In genomic region chr17:74190154-74190553, GRCh38 we compare ENCODE assay signal across 9 cellular contexts. TPM values are rescaled to one million over a fixed set of nuclear protein-coding genes. Genes with fewer than 3 reads are reported as not detected.
DNase-seq lines count a peak whose midpoint lies in the region; ATAC-seq and TF ChIP-seq lines count a peak whose summit lies in the region.
"Had no signal": no experiment of that assay in that cellular context is flagged by ENCODE, and none has a peak within 500 bp of the region (broad histone marks: within the 10 kb centered on the region; RNA-seq: fewer than 3 reads in every experiment).

No MANE protein-coding gene starts in this region.

- no peak overlapping the region for H3K27ac Mint-ChIP-seq in activated CD4-positive, alpha-beta T cell treated with anti-CD3 and anti-CD28 coated beads for 36 hours
- no peak overlapping the region for H3K27ac Mint-ChIP-seq in activated CD4-positive, alpha-beta T cell treated with anti-CD3 and anti-CD28 coated beads, Interleukin-2, amount 10 ng/mL, durations not matched to agents 24 days and 14 days
- H3K27ac Mint-ChIP-seq: CD4-positive, CD25-positive, alpha-beta regulatory T cell had no signal

- H3K4ac ChIP-seq in IMR-90 (ENCODE audit: low read depth, low read length) = no peak overlapping the region

- no peak overlapping the region for H3K18ac ChIP-seq in IMR-90 (ENCODE audit: low read depth, low read length)

- H2AFZ ChIP-seq in IMR-90 (replicated peaks; ENCODE audit: low read length, poor library complexity) = no peak overlapping the region

- dilution Hi-C loops in IMR-90 (cut with HindIII; ENCODE audit: low sequenced_read_pairs, unreplicated experiment) = no loop called here

- H4K20me1 ChIP-seq in IMR-90 (ENCODE audit: insufficient read depth, low read length) = no peaks in the 10 kb centered on the region

- no peaks in the 10 kb centered on the region for H3K4me1 ChIP-seq in IMR-90 (ENCODE audit: control insufficient read depth, insufficient read depth, low read length)

- intact Hi-C loops in activated CD4-positive, alpha-beta T cell treated with anti-CD3 and anti-CD28 coated beads for 36 hours (cut with DNase I, micrococcal nuclease) = no loop called here
- intact Hi-C loops in activated CD4-positive, alpha-beta T cell treated with anti-CD3 and anti-CD28 coated beads, Interleukin-2, amount 10 ng/mL, durations not matched to agents 24 days and 14 days (cut with micrococcal nuclease) = no loop called here
- intact Hi-C loops in IMR-90 (cut with micrococcal nuclease) = no loop called here

- H3K9me3 Mint-ChIP-seq in activated CD4-positive, alpha-beta T cell treated with anti-CD3 and anti-CD28 coated beads for 36 hours (ENCODE audit: low read depth) = no peaks in the 10 kb centered on the region
- no peaks in the 10 kb centered on the region for H3K9me3 Mint-ChIP-seq in activated CD4-positive, alpha-beta T cell treated with anti-CD3 and anti-CD28 coated beads, Interleukin-2, amount 10 ng/mL, durations not matched to agents 24 days and 14 days

- H2AK9ac ChIP-seq in IMR-90 (replicated peaks; ENCODE audit: low read depth, low read length, poor library complexity) = no peak overlapping the region

- TF ChIP-seq RAD21 in IMR-90 (IDR thresholded peaks at IDR 0.05; ENCODE audit: low read length) = no peak

- peaks cover 6% of the 10 kb centered on the region; the same call in 1 of the 2 replicates for H3K27me3 ChIP-seq in IMR-90 (ENCODE audit: control insufficient read depth, insufficient read depth, low read length)

- H3K14ac ChIP-seq in IMR-90 (replicated peaks; ENCODE audit: low read depth, low read length) = no peak overlapping the region

- no peak overlapping the region for H3K23ac ChIP-seq in IMR-90 (ENCODE audit: low read depth, low read length)

- CTCF ChIA-PET in activated CD4-positive, alpha-beta T cell treated with anti-CD3 and anti-CD28 coated beads for 36 hours (lab: Charles Lee) = interaction anchor here (0.6 to 8.6 kb wide), 2 partner anchors 11 to 99 kb away, joined by 4 to 54 read pairs; partner anchors contain the start of gene RPL38
- CTCF ChIA-PET in IMR-90 (lab: Yijun Ruan, JAX) = interaction anchor here (1.2 to 1.4 kb wide), 2 partner anchors 9 to 13 kb away, joined by 5 read pairs; partner anchors contain the start of gene RPL38

- H4K5ac ChIP-seq in IMR-90 (ENCODE audit: low read depth, low read length) = no peak overlapping the region

- DNase-seq in activated CD4-positive, alpha-beta T cell treated with anti-CD3 and anti-CD28 coated beads for 36 hours = no peak
- no peak for DNase-seq in activated CD4-positive, alpha-beta T cell treated with anti-CD3 and anti-CD28 coated beads, Interleukin-2, amount 10 ng/mL, durations not matched to agents 24 days and 14 days
- DNase-seq in IMR-90 (peak; percentile 61), SHP77 treated with DMSO at 0.1 percent for 48 hours (lab: John Stamatoyannopoulos, UW) (peak; percentile 90), globus pallidus (ENCODE audit: low spot score) (peak; percentile 53)
- no peak for DNase-seq in stimulated activated CD4-positive, alpha-beta T cell treated with anti-CD3 and anti-CD28 coated beads, Interleukin-4, amount 100 ng/mL, for 1 hour
- DNase-seq in activated effector memory CD4-positive, alpha-beta T cell treated with anti-CD3 and anti-CD28 coated beads, Interleukin-2, amount 50 U/mL, for 16 hours = no peak

- H3K4me1 Mint-ChIP-seq in activated CD4-positive, alpha-beta T cell treated with anti-CD3 and anti-CD28 coated beads for 36 hours = no peaks in the 10 kb centered on the region
- peaks cover 3% of the 10 kb centered on the region for H3K4me1 Mint-ChIP-seq in activated CD4-positive, alpha-beta T cell treated with anti-CD3 and anti-CD28 coated beads, Interleukin-2, amount 10 ng/mL, durations not matched to agents 24 days and 14 days

- no peak overlapping the region for H2BK15ac ChIP-seq in IMR-90 (ENCODE audit: low read depth, low read length)

- H3K56ac ChIP-seq in IMR-90 (ENCODE audit: extremely low read depth, insufficient read depth, low read length) = no peak overlapping the region

- H4K8ac ChIP-seq in IMR-90 (ENCODE audit: low read depth in 2 of 2, low read length in 2 of 2) = no peak overlapping the region

- no peaks in the 10 kb centered on the region for H3K9me3 ChIP-seq in IMR-90 (ENCODE audit: control insufficient read depth, insufficient read depth, low read length)

- no peak overlapping the region for H3K4me3 ChIP-seq in IMR-90 (ENCODE audit: insufficient read depth, low read depth, low read length)

- H2BK120ac ChIP-seq in IMR-90 (ENCODE audit: low read depth, low read length) = no peak overlapping the region

- no peaks in the 10 kb centered on the region for H3K36me3 ChIP-seq in IMR-90 (ENCODE audit: control insufficient read depth, insufficient read depth, low read length)

- ATAC-seq in activated CD4-positive, alpha-beta T cell treated with anti-CD3 and anti-CD28 coated beads for 36 hours = peak; percentile 90
- ATAC-seq in IMR-90 (ENCODE audit: low read depth) (peak; percentile 68), HG02970 (IDR thresholded peaks at IDR 0.05; ENCODE audit: low FRiP score, unreplicated experiment) (no peak)

- no TSS peak for BruUV-seq in IMR-90 (replicated peaks; lab: Mats Ljungman, UMichigan)

- no peak overlapping the region for H3K27ac ChIP-seq in IMR-90 (ENCODE audit: insufficient read depth, low read length)

- no peak overlapping the region for H2AK5ac ChIP-seq in IMR-90 (ENCODE audit: low read depth, low read length)

- no peaks in the 10 kb centered on the region for H3K9me1 ChIP-seq in IMR-90 (ENCODE audit: insufficient read depth, low read length)

- peaks cover 11% of the 10 kb centered on the region for H3K27me3 Mint-ChIP-seq in activated CD4-positive, alpha-beta T cell treated with anti-CD3 and anti-CD28 coated beads for 36 hours
- peaks cover 7% of the 10 kb centered on the region for H3K27me3 Mint-ChIP-seq in activated CD4-positive, alpha-beta T cell treated with anti-CD3 and anti-CD28 coated beads, Interleukin-2, amount 10 ng/mL, durations not matched to agents 24 days and 14 days

- no peaks in the 10 kb centered on the region for H3K79me1 ChIP-seq in IMR-90 (ENCODE audit: low read depth in 1 of 2, low read length in 2 of 2)

- H3K4me3 Mint-ChIP-seq in activated CD4-positive, alpha-beta T cell treated with anti-CD3 and anti-CD28 coated beads for 36 hours = no peak overlapping the region
- H3K4me3 Mint-ChIP-seq in activated CD4-positive, alpha-beta T cell treated with anti-CD3 and anti-CD28 coated beads, Interleukin-2, amount 10 ng/mL, durations not matched to agents 24 days and 14 days = no peak overlapping the region
- H3K4me3 Mint-ChIP-seq: CD4-positive, CD25-positive, alpha-beta regulatory T cell had no signal

- H3K4me2 ChIP-seq in IMR-90 (ENCODE audit: low read depth, low read length) = no peak overlapping the region

- TF ChIP-seq POLR2A in IMR-90 (IDR thresholded peaks at IDR 0.05; ENCODE audit: low read depth, low read length) = no peak

- H2BK5ac ChIP-seq in IMR-90 (ENCODE audit: low read depth, low read length, poor library complexity, severe bottlenecking) = no peak overlapping the region

- H2BK20ac ChIP-seq in IMR-90 (ENCODE audit: low read depth, low read length) = no peak overlapping the region

- no CpG with 5 or more reads among the region's 2 CpGs for WGBS in IMR-90 (ENCODE audit: extremely low coverage in 2 of 2, insufficient read length in 1 of 2), 2 experiments

- no peak overlapping the region for H4K91ac ChIP-seq in IMR-90 (ENCODE audit: insufficient read depth, low read depth, low read length)

- POLR2A ChIA-PET in activated CD4-positive, alpha-beta T cell treated with anti-CD3 and anti-CD28 coated beads for 36 hours (lab: Charles Lee) = interaction anchor here (1.0 kb wide), 1 partner anchor 14 kb away, joined by 3 read pairs; the partner anchor contains the start of gene RPL38
- POLR2A ChIA-PET in IMR-90 (lab: Charles Lee; ENCODE audit: unreplicated experiment) = no interaction called here

- TF ChIP-seq CTCF in IMR-90 (conservative IDR thresholded peaks at IDR 0.05; ENCODE audit: low read depth, low read length) = no peak

- H3K36me3 Mint-ChIP-seq in activated CD4-positive, alpha-beta T cell treated with anti-CD3 and anti-CD28 coated beads for 36 hours (ENCODE audit: low read depth) = no peaks in the 10 kb centered on the region
- H3K36me3 Mint-ChIP-seq in activated CD4-positive, alpha-beta T cell treated with anti-CD3 and anti-CD28 coated beads, Interleukin-2, amount 10 ng/mL, durations not matched to agents 24 days and 14 days (ENCODE audit: low read depth) = no peaks in the 10 kb centered on the region
- H3K36me3 Mint-ChIP-seq: CD4-positive, CD25-positive, alpha-beta regulatory T cell had no signal

- no peak overlapping the region for H3K9ac ChIP-seq in IMR-90 (ENCODE audit: low read depth, low read length)

- in situ Hi-C loops in IMR-90 (cut with MboI; ENCODE audit: low sequenced_read_pairs) = loop anchor here (25.0 kb wide), 1 partner anchor 928 kb away; the partner anchor contains the start of gene CPSF4L

TF ChIP-seq in IMR-90, 13 proteins besides CTCF, POLR2A, EP300 and RAD21:
- TF ChIP-seq, protein P1, sequence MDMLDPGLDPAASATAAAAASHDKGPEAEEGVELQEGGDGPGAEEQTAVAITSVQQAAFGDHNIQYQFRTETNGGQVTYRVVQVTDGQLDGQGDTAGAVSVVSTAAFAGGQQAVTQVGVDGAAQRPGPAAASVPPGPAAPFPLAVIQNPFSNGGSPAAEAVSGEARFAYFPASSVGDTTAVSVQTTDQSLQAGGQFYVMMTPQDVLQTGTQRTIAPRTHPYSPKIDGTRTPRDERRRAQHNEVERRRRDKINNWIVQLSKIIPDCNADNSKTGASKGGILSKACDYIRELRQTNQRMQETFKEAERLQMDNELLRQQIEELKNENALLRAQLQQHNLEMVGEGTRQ (IDR thresholded peaks at IDR 0.05; ENCODE audit: low read depth, low read length) = peak; percentile 82; the same call in 1 of the 2 replicates
- no peak for TF ChIP-seq SMC3 (IDR thresholded peaks at IDR 0.05; ENCODE audit: low read depth, low read length)

RNA-seq across cellular contexts. Expression of gene RPL38, which starts 13.3 kb away (rescaled TPM):
- total RNA-seq in activated CD4-positive, alpha-beta T cell treated with anti-CD3 and anti-CD28 coated beads for 36 hours = 1,000 to 10,000 TPM; 1,648 to 1,818 TPM
- 1,176 and 1,244 TPM in 2 replicates for total RNA-seq in activated CD4-positive, alpha-beta T cell treated with anti-CD3 and anti-CD28 coated beads, Interleukin-2, amount 10 ng/mL, durations not matched to agents 24 days and 14 days
- total RNA-seq in IMR-90 (2012; rRNA removed) = 111 and 296 TPM in 2 replicates
- polyA plus RNA-seq in IMR-90 (2012; rRNA removed) = 527 and 1,407 TPM in 2 replicates
- polyA plus RNA-seq in IMR-90 (2012; cell fraction: cytosol; rRNA removed) = 155 and 223 TPM in 2 replicates
- 49.6 and 193 TPM in 2 replicates for polyA plus RNA-seq in IMR-90 (2012; cell fraction: nucleus; rRNA removed; ENCODE audit: low replicate concordance)

RNA-seq across cellular contexts. Expression of gene TTYH2, which starts 23.2 kb away (rescaled TPM):
- total RNA-seq in activated CD4-positive, alpha-beta T cell treated with anti-CD3 and anti-CD28 coated beads for 36 hours = 1 to 10 TPM; 2.7 to 3.4 TPM
- 7.8 and 8.1 TPM in 2 replicates for total RNA-seq in activated CD4-positive, alpha-beta T cell treated with anti-CD3 and anti-CD28 coated beads, Interleukin-2, amount 10 ng/mL, durations not matched to agents 24 days and 14 days
- 2.3 and 4.2 TPM in 2 replicates for total RNA-seq in IMR-90 (2012; rRNA removed)
- 5.7 and 6.8 TPM in 2 replicates for polyA plus RNA-seq in IMR-90 (2012; rRNA removed)
- polyA plus RNA-seq in IMR-90 (2012; cell fraction: cytosol; rRNA removed) = 3.1 and 6.8 TPM in 2 replicates
- polyA plus RNA-seq in IMR-90 (2012; cell fraction: nucleus; rRNA removed; ENCODE audit: low replicate concordance) = 7.1 and 22.1 TPM in 2 replicates

Comparison
In these comparisons a context has a peak if more than half of its experiments do, and no peak if none do; other contexts are left out.
1. DNase-seq: peak in IMR-90 (single experiment), SHP77 treated with DMSO at 0.1 percent for 48 hours (single experiment) and globus pallidus (single experiment); none in activated CD4-positive, alpha-beta T cell treated with anti-CD3 and anti-CD28 coated beads for 36 hours (single experiment), activated CD4-positive, alpha-beta T cell treated with anti-CD3 and anti-CD28 coated beads, Interleukin-2, amount 10 ng/mL, durations not matched to agents 24 days and 14 days (single experiment), stimulated activated CD4-positive, alpha-beta T cell treated with anti-CD3 and anti-CD28 coated beads, Interleukin-4, amount 100 ng/mL, for 1 hour (single experiment) and activated effector memory CD4-positive, alpha-beta T cell treated with anti-CD3 and anti-CD28 coated beads, Interleukin-2, amount 50 U/mL, for 16 hours (single experiment).